ENCODE assay signal across 12 cellular contexts in genomic region chr9:22102347-22103053, GRCh38.
DNase-seq lines count a peak whose midpoint lies in the region; ATAC-seq, FAIRE-seq and TF ChIP-seq lines count a peak whose summit lies in the region.
"Had no signal": no experiment of that assay in that cellular context is flagged by ENCODE, and none has a peak within 500 bp of the region (broad histone marks: within the 10 kb centered on the region; RNA-seq: fewer than 3 reads in every experiment).

No MANE protein-coding gene starts in this region.

- TF ChIP-seq POLR2A in endothelial cell of umbilical vein (IDR thresholded peaks at IDR 0.05; ENCODE audit: low read depth, low read length) = no peak

- 93% methylated on average over 2 of the region's 2 CpGs for WGBS in GM23248 (ENCODE audit: low coverage in 1 of 2, low lambda C conversion rate in 2 of 2, missing lambda C conversion rate in 2 of 2), 2 experiments

- peak overlapping the region; percentile 19; the same call in 1 of the 2 replicates for H2AFZ ChIP-seq in GM23248
- H2AFZ ChIP-seq in PC-3 (ENCODE audit: low read length) = no peak overlapping the region
- H2AFZ ChIP-seq in endothelial cell of umbilical vein (ENCODE audit: low read depth, low read length) = no peak overlapping the region

- TF ChIP-seq CTCF in PC-3 (conservative IDR thresholded peaks at IDR 0.05; ENCODE audit: low read depth, low read length) = no peak
- no peak for TF ChIP-seq CTCF in endothelial cell of umbilical vein (IDR thresholded peaks at IDR 0.05; ENCODE audit: extremely low read depth in 1 of 2, insufficient read depth in 1 of 2, low read depth in 1 of 2, low read length in 2 of 2)

- H3K79me2 ChIP-seq in GM23248 (ENCODE audit: insufficient read depth) = no peaks in the 10 kb centered on the region
- H3K79me2 ChIP-seq in PC-3 (ENCODE audit: low read length) = no peaks in the 10 kb centered on the region
- H3K79me2 ChIP-seq in endothelial cell of umbilical vein (ENCODE audit: control insufficient read depth, insufficient read depth, low read length) = no peaks in the 10 kb centered on the region

- DNase-seq in GM23248 (no peak), PC-3 (peak; percentile 41), endothelial cell of umbilical vein (ENCODE audit: low read depth, low spot score) (no peak), HT-29 (ENCODE audit: low spot score) (no peak), Right ventricle myocardium inferior (ENCODE audit: missing footprints) (no peak), NCI-H2171 treated with DMSO at 0.1 percent for 48 hours (lab: John Stamatoyannopoulos, UW) (no peak)
- DNase-seq: activated CD8-positive, alpha-beta memory T cell treated with anti-CD3 and anti-CD28 coated beads for 24 hours; NCI-H1105 treated with DMSO at 0.1 percent for 48 hours; NCI-H345 had no signal

- H3K36me3 ChIP-seq in GM23248 (ENCODE audit: low read depth) (no peaks in the 10 kb centered on the region), PC-3 (ENCODE audit: low read depth, low read length) (no peaks in the 10 kb centered on the region), endothelial cell of umbilical vein (ENCODE audit: control insufficient read depth in 2 of 2, extremely low read depth in 1 of 2, insufficient read depth in 2 of 2, low read length in 2 of 2) (no peaks in the 10 kb centered on the region), skeletal muscle satellite cell (ENCODE audit: insufficient read depth, low read length) (no peaks in the 10 kb centered on the region)

- no peaks in the 10 kb centered on the region for H3K27me3 ChIP-seq in GM23248 (replicated peaks; ENCODE audit: insufficient read depth)
- H3K27me3 ChIP-seq in PC-3 (ENCODE audit: low read length) = no peaks in the 10 kb centered on the region
- no peaks in the 10 kb centered on the region for H3K27me3 ChIP-seq in endothelial cell of umbilical vein (ENCODE audit: control insufficient read depth in 2 of 2, insufficient read depth in 2 of 2, low read length in 2 of 2)
- H3K27me3 ChIP-seq in skeletal muscle satellite cell (ENCODE audit: control insufficient read depth, insufficient read depth, low read length) = no peaks in the 10 kb centered on the region

- no peaks in the 10 kb centered on the region for H3K9me1 ChIP-seq in endothelial cell of umbilical vein (replicated peaks; ENCODE audit: control insufficient read depth, extremely low read depth, insufficient read depth, low read length)

- peaks cover 42% of the 10 kb centered on the region for H3K4me1 ChIP-seq in GM23248 (ENCODE audit: insufficient read depth)
- peaks cover 46% of the 10 kb centered on the region for H3K4me1 ChIP-seq in PC-3 (ENCODE audit: insufficient read depth, low read length)
- peaks cover 16% of the 10 kb centered on the region for H3K4me1 ChIP-seq in endothelial cell of umbilical vein (ENCODE audit: control insufficient read depth, extremely low read depth, insufficient read depth, low read length)
- peaks cover 52% of the 10 kb centered on the region for H3K4me1 ChIP-seq in skeletal muscle satellite cell (ENCODE audit: control insufficient read depth, insufficient read depth, low read length)

- peaks cover 32% of the 10 kb centered on the region for H3F3A ChIP-seq in GM23248 (ENCODE audit: insufficient read depth)
- H3F3A ChIP-seq in PC-3 (ENCODE audit: low read length, unreplicated experiment) = no peaks in the 10 kb centered on the region

- ATAC-seq in PC-3 (peak; percentile 53), Right ventricle myocardium inferior (no peak), HG03280 (IDR thresholded peaks at IDR 0.05; ENCODE audit: unreplicated experiment) (no peak)

- dilution Hi-C loops in endothelial cell of umbilical vein (cut with MboI; ENCODE audit: extremely low pct_ligation_motif_present, low sequenced_read_pairs) = no loop called here

- BruUV-seq in PC-3 (replicated peaks; lab: Mats Ljungman, UMichigan) = TSS peak; percentile 94
- TSS peak; percentile 99 for BruUV-seq in endothelial cell of umbilical vein (replicated peaks; lab: Mats Ljungman, UMichigan)

- in situ Hi-C loops in GM23248 (cut with MboI) = loop anchor here (25.0 kb wide), 1 partner anchor 290 kb away; the partner anchor contains the start of gene MTAP

- H3K4me3 ChIP-seq in GM23248 (no peak overlapping the region), PC-3 (ENCODE audit: low read length) (no peak overlapping the region), endothelial cell of umbilical vein (replicated peaks in 1 of 3; ENCODE audit: insufficient read depth in 1 of 3, low read depth in 1 of 3, low read length in 3 of 3) (no peak overlapping the region), skeletal muscle satellite cell (ENCODE audit: low read length) (no peak overlapping the region)

- H3K9me3 ChIP-seq in GM23248 (ENCODE audit: low read depth) = no peaks in the 10 kb centered on the region
- H3K9me3 ChIP-seq in PC-3 (ENCODE audit: low read length) = no peaks in the 10 kb centered on the region
- no peaks in the 10 kb centered on the region for H3K9me3 ChIP-seq in endothelial cell of umbilical vein (replicated peaks; ENCODE audit: control insufficient read depth, insufficient read depth, low read length)
- H3K9me3 ChIP-seq in skeletal muscle satellite cell (replicated peaks; ENCODE audit: low read length) = no peaks in the 10 kb centered on the region

- FAIRE-seq in endothelial cell of umbilical vein (lab: Jason Lieb, UNC) = peak; percentile 12
- FAIRE-seq: colon had no signal

- peak overlapping the region; percentile 76 for H3K27ac ChIP-seq in GM23248
- peak overlapping the region; percentile 95 for H3K27ac ChIP-seq in PC-3 (ENCODE audit: low read length)
- H3K27ac ChIP-seq in endothelial cell of umbilical vein (ENCODE audit: insufficient read depth, low read depth, low read length) = peak overlapping the region; percentile 74

- H3K4me2 ChIP-seq in GM23248 (ENCODE audit: unreplicated experiment) = peak overlapping the region; percentile 10
- peak overlapping the region; percentile 49 for H3K4me2 ChIP-seq in PC-3 (ENCODE audit: low read length)
- H3K4me2 ChIP-seq in endothelial cell of umbilical vein (ENCODE audit: insufficient read depth, low read length) = no peak overlapping the region
- peak overlapping the region; percentile 6 for H3K4me2 ChIP-seq in skeletal muscle satellite cell (ENCODE audit: low read length)

- no peak overlapping the region for H3K9ac ChIP-seq in GM23248
- peak overlapping the region; percentile 50 for H3K9ac ChIP-seq in PC-3 (ENCODE audit: low read length)
- peak overlapping the region; percentile 23 for H3K9ac ChIP-seq in endothelial cell of umbilical vein (replicated peaks; ENCODE audit: extremely low read depth, insufficient read depth, low read length)
- H3K9ac ChIP-seq in skeletal muscle satellite cell (ENCODE audit: low read depth, low read length) = peak overlapping the region; percentile 68

- H4K20me1 ChIP-seq in GM23248 (ENCODE audit: insufficient read depth) (no peaks in the 10 kb centered on the region), PC-3 (ENCODE audit: low read length) (no peaks in the 10 kb centered on the region), endothelial cell of umbilical vein (replicated peaks; ENCODE audit: control insufficient read depth, extremely low read depth, insufficient read depth, low read length) (no peaks in the 10 kb centered on the region)

- intact Hi-C loops in PC-3 (cut with micrococcal nuclease) (loop anchor here (2.0 to 5.0 kb wide), 2 partner anchors 50 to 136 kb away; no protein-coding TSS in a partner anchor), endothelial cell of umbilical vein (cut with micrococcal nuclease) (loop anchor here (1.0 to 10.0 kb wide), 6 partner anchors 15 to 418 kb away; partner anchors contain the start of gene CDKN2B), Right ventricle myocardium inferior (cut with DNase I) (loop anchor here (10.0 kb wide), 1 partner anchor 98 kb away; the partner anchor contains the start of gene CDKN2B)

- POLR2A ChIA-PET in PC-3 (lab: Charles Lee; ENCODE audit: unreplicated experiment) (interaction anchor here (0.6 to 1.0 kb wide), 3 partner anchors 18 to 93 kb away, joined by 4 to 11 read pairs (median 7); partner anchors contain the start of gene CDKN2B), endothelial cell of umbilical vein (lab: Charles Lee) (no interaction called here)

- CTCF ChIA-PET in PC-3 (lab: Charles Lee) = no interaction called here
- CTCF ChIA-PET in endothelial cell of umbilical vein (lab: Charles Lee) = interaction anchor here (0.6 to 3.0 kb wide), 8 partner anchors 15 to 289 kb away, joined by 3 to 17 read pairs (median 6); partner anchors contain the start of gene CDKN2B

- H3K9me2 ChIP-seq in GM23248 (ENCODE audit: insufficient read depth) (no peaks in the 10 kb centered on the region; the same call in 1 of the 2 replicates), PC-3 (replicated peaks; ENCODE audit: low read length) (no peaks in the 10 kb centered on the region)

TF ChIP-seq in endothelial cell of umbilical vein, 7 proteins besides CTCF, POLR2A, EP300 and RAD21:
- TF ChIP-seq GATA2 (IDR thresholded peaks at IDR 0.05; ENCODE audit: insufficient read depth, insufficient read length, low read depth, low read length) = no peak
- no peak for TF ChIP-seq JUN (IDR thresholded peaks at IDR 0.05; ENCODE audit: borderline replicate concordance, insufficient read depth, insufficient read length, low read depth)
- TF ChIP-seq POLR2AphosphoS5 (IDR thresholded peaks at IDR 0.05; ENCODE audit: insufficient read depth, low read depth, low read length) = no peak
- no peak for TF ChIP-seq FOS (IDR thresholded peaks at IDR 0.05; ENCODE audit: borderline replicate concordance, insufficient read depth, low read length)
- no peak for TF ChIP-seq MYC (IDR thresholded peaks at IDR 0.05; ENCODE audit: low read depth, low read length)
- TF ChIP-seq EZH2 (IDR thresholded peaks at IDR 0.05; ENCODE audit: borderline replicate concordance, low read depth, low read length, severe bottlenecking) = no peak
- TF ChIP-seq MAX (IDR thresholded peaks at IDR 0.05; ENCODE audit: insufficient read depth, insufficient read length) = no peak
